9 cellular contexts compared by ENCODE assay signal in genomic region chr2:201129044-201129505, GRCh38. TPM values are rescaled to one million over a fixed set of nuclear protein-coding genes. Genes with fewer than 3 reads are reported as not detected.
DNase-seq lines count a peak whose midpoint lies in the region; ATAC-seq, FAIRE-seq and TF ChIP-seq lines count a peak whose summit lies in the region.
"Had no signal": no experiment of that assay in that cellular context is flagged by ENCODE, and none has a peak within 500 bp of the region (broad histone marks: within the 10 kb centered on the region; RNA-seq: fewer than 3 reads in every experiment).

No MANE protein-coding gene starts in this region.

- H3K9me1 ChIP-seq in keratinocyte (ENCODE audit: control insufficient read depth, extremely low read depth, insufficient read depth, low read length): no peaks in the 10 kb centered on the region

- H3K9me3 ChIP-seq in keratinocyte (ENCODE audit: control insufficient read depth, low read depth, low read length): no peaks in the 10 kb centered on the region

- CTCF ChIA-PET in activated naive CD4-positive, alpha-beta T cell treated with anti-CD3 and anti-CD28 coated beads, Interleukin-2, amount 10 ng/mL, durations not matched to agents 7 days and 5 days (lab: Charles Lee): interaction anchor here (2.1 to 5.6 kb wide), 2 partner anchors 11 to 29 kb away, joined by 5 to 64 read pairs; partner anchors contain the start of gene CFLAR
- CTCF ChIA-PET in RWPE1 (lab: Yijun Ruan, JAX): interaction anchor here (0.7 kb wide), 1 partner anchor 352 kb away, joined by 3 read pairs; no protein-coding TSS in a partner anchor

- FAIRE-seq in keratinocyte (lab: Jason Lieb, UNC): peak; percentile 69
- FAIRE-seq: islet of Langerhans had no signal

- H3K27me3 ChIP-seq in keratinocyte (ENCODE audit: control insufficient read depth, extremely low read depth, insufficient read depth, low read length): no peaks in the 10 kb centered on the region

- H3K4me2 ChIP-seq in keratinocyte (ENCODE audit: control insufficient read depth, extremely low read depth, insufficient read depth, low read depth, low read length): peak overlapping the region; percentile 6

- no peaks in the 10 kb centered on the region for H4K20me1 ChIP-seq in keratinocyte (ENCODE audit: control insufficient read depth, extremely low read depth, insufficient read depth, low read length)

- peaks cover 2 to 9% of the 10 kb centered on the region in 2 experiments for H3K36me3 ChIP-seq in keratinocyte (ENCODE audit: control insufficient read depth in 2 of 2, extremely low read depth in 1 of 2, insufficient read depth in 2 of 2, low read length in 2 of 2)

- peaks cover 87% of the 10 kb centered on the region for H3K4me1 Mint-ChIP-seq in activated naive CD4-positive, alpha-beta T cell treated with anti-CD3 and anti-CD28 coated beads, Interleukin-2, amount 10 ng/mL, durations not matched to agents 7 days and 5 days

- peak overlapping the region; percentile 42 for H3K4me3 Mint-ChIP-seq in activated naive CD4-positive, alpha-beta T cell treated with anti-CD3 and anti-CD28 coated beads, Interleukin-2, amount 10 ng/mL, durations not matched to agents 7 days and 5 days

- H3K4me1 ChIP-seq in keratinocyte (ENCODE audit: control insufficient read depth, extremely low read depth, insufficient read depth, low read length): peaks cover 78% of the 10 kb centered on the region

- no peak for ATAC-seq in GM21526 (IDR thresholded peaks at IDR 0.05; ENCODE audit: low FRiP score, unreplicated experiment)

- POLR2A ChIA-PET in RWPE1 (lab: Yijun Ruan, JAX; ENCODE audit: low non-redundant PET): no interaction called here

- H3K79me2 ChIP-seq in keratinocyte (ENCODE audit: control insufficient read depth, insufficient read depth, low read length): peaks cover 53% of the 10 kb centered on the region

- H3K9me3 Mint-ChIP-seq in activated naive CD4-positive, alpha-beta T cell treated with anti-CD3 and anti-CD28 coated beads, Interleukin-2, amount 10 ng/mL, durations not matched to agents 7 days and 5 days: no peaks in the 10 kb centered on the region

- H3K27ac Mint-ChIP-seq in activated naive CD4-positive, alpha-beta T cell treated with anti-CD3 and anti-CD28 coated beads, Interleukin-2, amount 10 ng/mL, durations not matched to agents 7 days and 5 days: peak overlapping the region; percentile 97

- no peak overlapping the region for H3K4me3 ChIP-seq in keratinocyte (ENCODE audit: control insufficient read depth in 2 of 3, extremely low read depth in 1 of 3, insufficient read depth in 2 of 3, low read depth in 1 of 3, low read length in 3 of 3)

- H3K27ac ChIP-seq in keratinocyte (ENCODE audit: control insufficient read depth, insufficient read depth, low read length): peak overlapping the region; percentile 74
- peak overlapping the region; percentile 10 for H3K27ac ChIP-seq in substantia nigra (ENCODE audit: low read depth, low read length, poor library complexity, severe bottlenecking)
- no peak overlapping the region for H3K27ac ChIP-seq in RWPE1

- DNase-seq in CD1c-positive myeloid dendritic cell (ENCODE audit: extremely low spot score): peak; percentile 93
- peak; percentile 53 for DNase-seq in HT1080 (ENCODE audit: low read depth)
- peak; percentile 35 for DNase-seq in activated naive CD4-positive, alpha-beta T cell treated with anti-CD3 and anti-CD28 coated beads, Interleukin-2, amount 10 ng/mL, durations not matched to agents 7 days and 5 days
- no peak for DNase-seq in keratinocyte (ENCODE audit: low read depth, low spot score)
- DNase-seq in substantia nigra (lab: John Stamatoyannopoulos, UW): peak in 2 of 49 donors; percentile 9 to 21
- DNase-seq in RWPE1 (ENCODE audit: low spot score): no peak
- DNase-seq in COR-L47 (lab: John Stamatoyannopoulos, UW): no peak

- peaks cover 38% of the 10 kb centered on the region for H3K36me3 Mint-ChIP-seq in activated naive CD4-positive, alpha-beta T cell treated with anti-CD3 and anti-CD28 coated beads, Interleukin-2, amount 10 ng/mL, durations not matched to agents 7 days and 5 days

- dilution Hi-C loops in keratinocyte (cut with MboI; ENCODE audit: extremely low pct_ligation_motif_present, low sequenced_read_pairs): no loop called here

- TF ChIP-seq CTCF in keratinocyte (optimal IDR thresholded peaks at IDR 0.05 in 1 of 3, IDR thresholded peaks at IDR 0.05 in 1 of 3, conservative IDR thresholded peaks at IDR 0.05 in 1 of 3; ENCODE audit: extremely low read depth in 1 of 3, insufficient read depth in 2 of 3, low read length in 3 of 3): no peak
- TF ChIP-seq CTCF in RWPE1 (conservative IDR thresholded peaks at IDR 0.05; ENCODE audit: low read depth): no peak

- no peak overlapping the region for H2AFZ ChIP-seq in keratinocyte (ENCODE audit: control insufficient read depth, low read length)

- peak overlapping the region; percentile 30 for H3K9ac ChIP-seq in keratinocyte (ENCODE audit: control insufficient read depth, extremely low read depth, insufficient read depth, low read length)

- H3K27me3 Mint-ChIP-seq in activated naive CD4-positive, alpha-beta T cell treated with anti-CD3 and anti-CD28 coated beads, Interleukin-2, amount 10 ng/mL, durations not matched to agents 7 days and 5 days: no peaks in the 10 kb centered on the region

RNA-seq across cellular contexts. Expression of gene CFLAR, which starts 13.1 kb away (rescaled TPM):
- total RNA-seq in HT1080 (2014; rRNA removed; shearing (Covaris generic)): 7.4 and 10.5 TPM in 2 replicates
- polyA plus RNA-seq in HT1080 (2015; cell fraction: cytosol; rRNA removed): 15.0 and 17.9 TPM in 2 replicates
- polyA plus RNA-seq in HT1080 (2015; cell fraction: nucleus; rRNA removed): 24.2 and 29.3 TPM in 2 replicates
- polyA plus RNA-seq in keratinocyte: 34.2 to 49.0 TPM (median 37.3 TPM) in 3 replicates
- polyA plus RNA-seq in keratinocyte (2011; ENCODE audit: low read depth): 99.9 TPM
- polyA plus RNA-seq in keratinocyte (2011; cell fraction: cytosol; rRNA removed): 30.0 and 42.3 TPM in 2 replicates
- 135 and 160 TPM in 2 replicates for polyA plus RNA-seq in keratinocyte (2011; cell fraction: nucleus; rRNA removed)
- 34.7 and 74.4 TPM in 2 replicates for polyA plus RNA-seq in keratinocyte (2012; ENCODE audit: low replicate concordance)
- 39.4 to 118 TPM (median 114 TPM) in 3 replicates for polyA minus RNA-seq in keratinocyte
- polyA minus RNA-seq in keratinocyte (2011; cell fraction: cytosol; rRNA and poly(A)+ RNA removed): 22.4 TPM
- polyA minus RNA-seq in keratinocyte (2011; cell fraction: nucleus; rRNA and poly(A)+ RNA removed): 95.2 and 170 TPM in 2 replicates

RNA-seq across cellular contexts. Expression of gene CASP10, which starts 53.9 kb away (rescaled TPM):
- total RNA-seq in HT1080 (2014; rRNA removed; shearing (Covaris generic)): 1.5 and 2.0 TPM in 2 replicates
- polyA plus RNA-seq in HT1080 (2015; cell fraction: cytosol; rRNA removed): 2.9 and 3.5 TPM in 2 replicates
- polyA plus RNA-seq in HT1080 (2015; cell fraction: nucleus; rRNA removed): 6.7 and 9.3 TPM in 2 replicates
- 5.0 to 7.1 TPM (median 6.6 TPM) in 3 replicates for polyA plus RNA-seq in keratinocyte
- polyA plus RNA-seq in keratinocyte (2011; ENCODE audit: low read depth): 2.4 TPM
- 3.2 and 5.9 TPM in 2 replicates for polyA plus RNA-seq in keratinocyte (2011; cell fraction: cytosol; rRNA removed)
- polyA plus RNA-seq in keratinocyte (2011; cell fraction: nucleus; rRNA removed): 9.4 and 10.9 TPM in 2 replicates
- polyA plus RNA-seq in keratinocyte (2012; ENCODE audit: low replicate concordance): 2.5 and 3.0 TPM in 2 replicates
- 3.6 to 13.8 TPM (median 13.0 TPM) in 3 replicates for polyA minus RNA-seq in keratinocyte
- 5.6 TPM for polyA minus RNA-seq in keratinocyte (2011; cell fraction: cytosol; rRNA and poly(A)+ RNA removed)
- polyA minus RNA-seq in keratinocyte (2011; cell fraction: nucleus; rRNA and poly(A)+ RNA removed): 6.8 and 12.0 TPM in 2 replicates

RNA-seq across cellular contexts. Expression of gene NDUFB3, which starts 57.3 kb away (rescaled TPM):
- 134 and 165 TPM in 2 replicates for total RNA-seq in HT1080 (2014; rRNA removed; shearing (Covaris generic))
- 144 and 145 TPM in 2 replicates for polyA plus RNA-seq in HT1080 (2015; cell fraction: cytosol; rRNA removed)
- 49.4 and 50.7 TPM in 2 replicates for polyA plus RNA-seq in HT1080 (2015; cell fraction: nucleus; rRNA removed)
- polyA plus RNA-seq in keratinocyte: 108 to 220 TPM (median 122 TPM) in 3 replicates
- polyA plus RNA-seq in keratinocyte (2011; ENCODE audit: low read depth): 56.5 TPM
- polyA plus RNA-seq in keratinocyte (2011; cell fraction: cytosol; rRNA removed): 141 and 198 TPM in 2 replicates
- 43.2 and 70.8 TPM in 2 replicates for polyA plus RNA-seq in keratinocyte (2011; cell fraction: nucleus; rRNA removed)
- polyA plus RNA-seq in keratinocyte (2012; ENCODE audit: low replicate concordance): 101 and 162 TPM in 2 replicates
- 4.4 to 29.2 TPM (median 8.2 TPM) in 3 replicates for polyA minus RNA-seq in keratinocyte
- polyA minus RNA-seq in keratinocyte (2011; cell fraction: cytosol; rRNA and poly(A)+ RNA removed): 29.4 TPM
- polyA minus RNA-seq in keratinocyte (2011; cell fraction: nucleus; rRNA and poly(A)+ RNA removed): 7.5 and 10.1 TPM in 2 replicates

RNA-seq across cellular contexts. Expression of gene HYCC2, which starts 57.6 kb away (rescaled TPM):
- 1.8 and 4.0 TPM in 2 replicates for total RNA-seq in HT1080 (2014; rRNA removed; shearing (Covaris generic))
- 1.5 and 2.9 TPM in 2 replicates for polyA plus RNA-seq in HT1080 (2015; cell fraction: cytosol; rRNA removed)
- polyA plus RNA-seq in HT1080 (2015; cell fraction: nucleus; rRNA removed): 6.5 and 7.4 TPM in 2 replicates
- polyA plus RNA-seq in keratinocyte: 4.0 to 8.0 TPM (median 7.4 TPM) in 3 replicates
- 7.1 TPM for polyA plus RNA-seq in keratinocyte (2011; ENCODE audit: low read depth)
- 2.4 and 5.5 TPM in 2 replicates for polyA plus RNA-seq in keratinocyte (2011; cell fraction: cytosol; rRNA removed)
- polyA plus RNA-seq in keratinocyte (2011; cell fraction: nucleus; rRNA removed): 7.0 and 8.9 TPM in 2 replicates
- 4.1 and 6.9 TPM in 2 replicates for polyA plus RNA-seq in keratinocyte (2012; ENCODE audit: low replicate concordance)
- 3.3 to 20.7 TPM (median 16.0 TPM) in 3 replicates for polyA minus RNA-seq in keratinocyte
- polyA minus RNA-seq in keratinocyte (2011; cell fraction: cytosol; rRNA and poly(A)+ RNA removed): 11.9 TPM
- 17.6 and 34.6 TPM in 2 replicates for polyA minus RNA-seq in keratinocyte (2011; cell fraction: nucleus; rRNA and poly(A)+ RNA removed)

Comparison
In these comparisons a context has a peak if more than half of its experiments do, and no peak if none do; other contexts are left out.
1. DNase-seq: peak in CD1c-positive myeloid dendritic cell (single experiment), HT1080 (single experiment) and activated naive CD4-positive, alpha-beta T cell treated with anti-CD3 and anti-CD28 coated beads, Interleukin-2, amount 10 ng/mL, durations not matched to agents 7 days and 5 days (single experiment); none in keratinocyte (single experiment), RWPE1 (single experiment) and COR-L47 (single experiment).